In genomic region chr9:20940447-20941176, GRCh38 we compare ENCODE assay signal across 9 cellular contexts.
DNase-seq lines count a peak whose midpoint lies in the region; ATAC-seq, FAIRE-seq and TF ChIP-seq lines count a peak whose summit lies in the region.
"Had no signal": no experiment of that assay in that cellular context is flagged by ENCODE, and none has a peak within 500 bp of the region (broad histone marks: within the 10 kb centered on the region; RNA-seq: fewer than 3 reads in every experiment).

No MANE protein-coding gene starts in this region.

- intact Hi-C loops in CD4-positive, alpha-beta T cell (cut with DNase I, micrococcal nuclease) = loop anchor here (1.0 to 10.0 kb wide), 8 partner anchors 170 to 1468 kb away; no protein-coding TSS in a partner anchor
- intact Hi-C loops in GM12878 (cut with micrococcal nuclease; ENCODE audit: unreplicated experiment) = loop anchor here (1.0 to 10.0 kb wide), 7 partner anchors 55 to 1014 kb away; no protein-coding TSS in a partner anchor
- intact Hi-C loops in activated CD4-positive, alpha-beta memory T cell treated with anti-CD3 and anti-CD28 coated beads for 36 hours (cut with micrococcal nuclease) = loop anchor here (1.0 to 10.0 kb wide), 8 partner anchors 56 to 1446 kb away; no protein-coding TSS in a partner anchor

- no peak overlapping the region for H3K27ac ChIP-seq in CD4-positive, alpha-beta T cell (ENCODE audit: low read depth, low read length)
- H3K27ac ChIP-seq in GM12878 (ENCODE audit: control insufficient read depth, insufficient read depth) = no peak overlapping the region

- no peaks in the 10 kb centered on the region for H3K9me3 ChIP-seq in CD4-positive, alpha-beta T cell (ENCODE audit: control insufficient read depth, low read length)
- H3K9me3 ChIP-seq in GM12878 (replicated peaks; ENCODE audit: control insufficient read depth, insufficient read depth, low read length) = no peaks in the 10 kb centered on the region; the same call in 2 of the 3 replicates

- H3K27me3 Mint-ChIP-seq in CD4-positive, alpha-beta T cell = no peaks in the 10 kb centered on the region
- no peaks in the 10 kb centered on the region for H3K27me3 Mint-ChIP-seq in activated CD4-positive, alpha-beta memory T cell treated with anti-CD3 and anti-CD28 coated beads for 36 hours

- H3K9ac ChIP-seq in GM12878 (ENCODE audit: control insufficient read depth, insufficient read depth, low read length) = no peak overlapping the region

- no peaks in the 10 kb centered on the region for H4K20me1 ChIP-seq in GM12878 (ENCODE audit: control insufficient read depth, insufficient read depth)

- FAIRE-seq in GM12878 (lab: Jason Lieb, UNC) = no peak

- no peak for DNase-seq in CD4-positive, alpha-beta T cell
- DNase-seq in GM12878 (ENCODE audit: low read depth, low spot score) = no peak
- no peak for DNase-seq in H4 (ENCODE audit: low spot score)
- no peak for DNase-seq in SKM-1 (lab: John Stamatoyannopoulos, UW; ENCODE audit: unreplicated experiment)
- DNase-seq in GM03348 (ENCODE audit: low spot score) = no peak
- DNase-seq in activated CD4-positive, alpha-beta memory T cell treated with anti-CD3 and anti-CD28 coated beads for 36 hours = no peak

- CTCF ChIA-PET in CD4-positive, alpha-beta T cell (lab: Charles Lee) = interaction anchor here (0.9 to 2.7 kb wide), 12 partner anchors 10 to 1476 kb away, joined by 3 to 14 read pairs (median 4); partner anchors contain the start of gene MLLT3
- CTCF ChIA-PET in GM12878 (lab: Yijun Ruan, JAX) = interaction anchor here (0.6 to 4.9 kb wide), 77 partner anchors 9 to 1136 kb away, joined by 3 to 70 read pairs (median 4); partner anchors contain the start of gene MLLT3
- CTCF ChIA-PET in activated CD4-positive, alpha-beta memory T cell treated with anti-CD3 and anti-CD28 coated beads for 36 hours (lab: Charles Lee) = interaction anchor here (0.6 to 6.9 kb wide), 39 partner anchors 9 to 1475 kb away, joined by 3 to 85 read pairs (median 4); partner anchors contain the start of genes FOCAD and KLHL9

- RAD21 ChIA-PET in GM12878 (lab: Charles Lee; ENCODE audit: unreplicated experiment) = interaction anchor here (0.7 to 5.4 kb wide), 35 partner anchors 9 to 1016 kb away, joined by 3 to 104 read pairs (median 4); partner anchors contain the start of gene MLLT3

- no peak overlapping the region for H3K4me2 ChIP-seq in GM12878 (ENCODE audit: control insufficient read depth, insufficient read depth)

- H3K27ac Mint-ChIP-seq in CD4-positive, alpha-beta T cell = no peak overlapping the region
- no peak overlapping the region for H3K27ac Mint-ChIP-seq in activated CD4-positive, alpha-beta memory T cell treated with anti-CD3 and anti-CD28 coated beads for 36 hours
- H3K27ac Mint-ChIP-seq: mesothelial cell of epicardium had no signal

- no peaks in the 10 kb centered on the region for H3K9me3 Mint-ChIP-seq in CD4-positive, alpha-beta T cell
- no peaks in the 10 kb centered on the region for H3K9me3 Mint-ChIP-seq in activated CD4-positive, alpha-beta memory T cell treated with anti-CD3 and anti-CD28 coated beads for 36 hours
- H3K9me3 Mint-ChIP-seq: mesothelial cell of epicardium had no signal

- peaks cover 4 to 5% of the 10 kb centered on the region in 2 experiments; a peak in 3 of 4 replicates for H3K36me3 ChIP-seq in GM12878 (ENCODE audit: control insufficient read depth in 2 of 2, insufficient read depth in 2 of 2, low read length in 1 of 2)

- TF ChIP-seq POLR2A in GM12878 (IDR thresholded peaks at IDR 0.05; ENCODE audit: low read depth, low read length) = no peak

- 33% methylated on average over 3 of the region's 3 CpGs for WGBS in GM12878 (ENCODE audit: insufficient coverage, insufficient replicate concordance, low lambda C conversion rate, missing lambda C conversion rate)

- POLR2A ChIA-PET in CD4-positive, alpha-beta T cell (lab: Charles Lee) = interaction anchor here (0.6 to 1.2 kb wide), 2 partner anchors 33 to 1012 kb away, joined by 3 to 4 read pairs; no protein-coding TSS in a partner anchor
- POLR2A ChIA-PET in GM12878 (lab: Charles Lee) = interaction anchor here (0.7 to 1.0 kb wide), 2 partner anchors 318 to 323 kb away, joined by 4 to 8 read pairs; no protein-coding TSS in a partner anchor
- POLR2A ChIA-PET in activated CD4-positive, alpha-beta memory T cell treated with anti-CD3 and anti-CD28 coated beads for 36 hours (lab: Charles Lee) = no interaction called here

- ATAC-seq in CD4-positive, alpha-beta T cell (ENCODE audit: poor library complexity) = peak; percentile 17
- ATAC-seq in GM19395 (IDR thresholded peaks at IDR 0.05; ENCODE audit: unreplicated experiment) (peak; percentile 53), HG03039 (IDR thresholded peaks at IDR 0.05; ENCODE audit: unreplicated experiment) (peak; percentile 30), GM12878 (peak; percentile 53)

- no peak overlapping the region for H3K4me3 ChIP-seq in GM12878

- H3K4me1 Mint-ChIP-seq in CD4-positive, alpha-beta T cell (ENCODE audit: low read depth) = peaks cover 4% of the 10 kb centered on the region
- H3K4me1 Mint-ChIP-seq in activated CD4-positive, alpha-beta memory T cell treated with anti-CD3 and anti-CD28 coated beads for 36 hours (ENCODE audit: low read depth) = peaks cover 3% of the 10 kb centered on the region

- peaks cover 25% of the 10 kb centered on the region for H3K36me3 Mint-ChIP-seq in CD4-positive, alpha-beta T cell (ENCODE audit: low read depth)
- peaks cover 7% of the 10 kb centered on the region for H3K36me3 Mint-ChIP-seq in activated CD4-positive, alpha-beta memory T cell treated with anti-CD3 and anti-CD28 coated beads for 36 hours

- SMC1A ChIA-PET in GM12878 (lab: Charles Lee; ENCODE audit: uncharacterized antibody, unreplicated experiment) = interaction anchor here (0.7 to 5.7 kb wide), 48 partner anchors 9 to 1014 kb away, joined by 3 to 80 read pairs (median 4); partner anchors contain the start of genes FOCAD and MLLT3

- no peaks in the 10 kb centered on the region for H3K79me2 ChIP-seq in GM12878 (ENCODE audit: control insufficient read depth, insufficient read depth, low read length)

- in situ Hi-C loops in GM12878 (cut with MboI) = loop anchor here (5.0 kb wide), 3 partner anchors 313 to 1013 kb away; no protein-coding TSS in a partner anchor

- TF ChIP-seq CTCF in CD4-positive, alpha-beta T cell (IDR thresholded peaks at IDR 0.05) = no peak
- no peak for TF ChIP-seq CTCF in GM12878 (IDR thresholded peaks at IDR 0.05 in 2 of 3, conservative IDR thresholded peaks at IDR 0.05 in 1 of 3; ENCODE audit: control insufficient read depth in 2 of 3, extremely low read depth in 1 of 3, insufficient read depth in 1 of 3, low read depth in 3 of 3, low read length in 3 of 3)

- no TSS peak for BruUV-seq in GM12878 (replicated peaks; lab: Mats Ljungman, UMichigan)

- no peaks in the 10 kb centered on the region for H3K27me3 ChIP-seq in CD4-positive, alpha-beta T cell (ENCODE audit: control insufficient read depth, insufficient read depth, low read length)
- no peaks in the 10 kb centered on the region for H3K27me3 ChIP-seq in GM12878 (replicated peaks in 1 of 2; ENCODE audit: control insufficient read depth in 2 of 2, insufficient read depth in 2 of 2, low read length in 1 of 2)

- TF ChIP-seq EP300 in GM12878 (IDR thresholded peaks at IDR 0.05; ENCODE audit: borderline replicate concordance in 1 of 2, control insufficient read depth in 1 of 2, low read depth in 2 of 2, low read length in 2 of 2) = no peak

- H3K4me1 ChIP-seq in GM12878 (ENCODE audit: control insufficient read depth, insufficient read depth, low read length) = no peaks in the 10 kb centered on the region

- no peak for TF ChIP-seq RAD21 in GM12878 (IDR thresholded peaks at IDR 0.05; ENCODE audit: insufficient read depth, low read depth, low read length)

- no peak overlapping the region for H3K4me3 Mint-ChIP-seq in CD4-positive, alpha-beta T cell
- H3K4me3 Mint-ChIP-seq in activated CD4-positive, alpha-beta memory T cell treated with anti-CD3 and anti-CD28 coated beads for 36 hours = no peak overlapping the region
- H3K4me3 Mint-ChIP-seq: mesothelial cell of epicardium had no signal

- no peak overlapping the region for H2AFZ ChIP-seq in GM12878 (ENCODE audit: control insufficient read depth, low read depth, low read length)

TF ChIP-seq in GM12878, 131 proteins besides CTCF, POLR2A, EP300 and RAD21:
- TF ChIP-seq MEF2B (IDR thresholded peaks at IDR 0.05; ENCODE audit: partially characterized antibody, poor library complexity, severe bottlenecking) = no peak
- no peak for TF ChIP-seq FOXK2 (IDR thresholded peaks at IDR 0.05)
- TF ChIP-seq NR2C1 (IDR thresholded peaks at IDR 0.05) = no peak
- no peak for TF ChIP-seq POU2F2 (IDR thresholded peaks at IDR 0.05; ENCODE audit: borderline replicate concordance, low read depth, low read length)
- TF ChIP-seq IKZF2 (IDR thresholded peaks at IDR 0.05) = 0 out of 4 replicates have a peak, but pooled peaks of 1 of the 2 experiments have one; percentile 10
- no peak for TF ChIP-seq NFIC (IDR thresholded peaks at IDR 0.05; ENCODE audit: low read depth, low read length)
